In genomic region chr9:40993375-40993774, GRCh38 we compare ENCODE assay signal across 1 cellular context.
TF ChIP-seq lines count a peak whose summit lies in the region.

No MANE protein-coding gene starts in this region.

TF ChIP-seq in HepG2, 621 proteins besides CTCF, POLR2A, EP300 and RAD21:
- peak; percentile 43 to 73; a peak in 3 of 4 replicates for TF ChIP-seq MAFK (conservative IDR thresholded peaks at IDR 0.05 in 1 of 2, IDR thresholded peaks at IDR 0.05 in 1 of 2; ENCODE audit: low read length in 2 of 2)
- peak; percentile 65 for TF ChIP-seq MAFF (IDR thresholded peaks at IDR 0.05; ENCODE audit: low read depth, low read length)
TF ChIP-seq in HepG2: peak in this region for 2; not testable (repeated sequence) for 619.
